Comparison of ENCODE assay signal across 1 cellular context in genomic region chr11:107591446-107592236, GRCh38.
TF ChIP-seq lines count a peak whose summit lies in the region.

No MANE protein-coding gene starts in this region.

TF ChIP-seq in GM12878, 131 proteins besides CTCF, POLR2A, EP300 and RAD21:
- TF ChIP-seq HDAC6 (IDR thresholded peaks at IDR 0.05; ENCODE audit: unreplicated experiment) (peak; percentile 2), TCF12 (IDR thresholded peaks at IDR 0.05; ENCODE audit: low read depth, low read length) (no peak), SUZ12 (IDR thresholded peaks at IDR 0.05; ENCODE audit: unreplicated experiment) (peak; percentile 11)
- TF ChIP-seq, protein P1, sequence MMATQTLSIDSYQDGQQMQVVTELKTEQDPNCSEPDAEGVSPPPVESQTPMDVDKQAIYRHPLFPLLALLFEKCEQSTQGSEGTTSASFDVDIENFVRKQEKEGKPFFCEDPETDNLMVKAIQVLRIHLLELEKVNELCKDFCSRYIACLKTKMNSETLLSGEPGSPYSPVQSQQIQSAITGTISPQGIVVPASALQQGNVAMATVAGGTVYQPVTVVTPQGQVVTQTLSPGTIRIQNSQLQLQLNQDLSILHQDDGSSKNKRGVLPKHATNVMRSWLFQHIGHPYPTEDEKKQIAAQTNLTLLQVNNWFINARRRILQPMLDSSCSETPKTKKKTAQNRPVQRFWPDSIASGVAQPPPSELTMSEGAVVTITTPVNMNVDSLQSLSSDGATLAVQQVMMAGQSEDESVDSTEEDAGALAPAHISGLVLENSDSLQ (IDR thresholded peaks at IDR 0.05), result peak; percentile 35; the same call in 1 of the 2 replicates
TF ChIP-seq in GM12878: peak in this region for 3.
